8 cellular contexts compared by ENCODE assay signal in the genomic region with DNA sequence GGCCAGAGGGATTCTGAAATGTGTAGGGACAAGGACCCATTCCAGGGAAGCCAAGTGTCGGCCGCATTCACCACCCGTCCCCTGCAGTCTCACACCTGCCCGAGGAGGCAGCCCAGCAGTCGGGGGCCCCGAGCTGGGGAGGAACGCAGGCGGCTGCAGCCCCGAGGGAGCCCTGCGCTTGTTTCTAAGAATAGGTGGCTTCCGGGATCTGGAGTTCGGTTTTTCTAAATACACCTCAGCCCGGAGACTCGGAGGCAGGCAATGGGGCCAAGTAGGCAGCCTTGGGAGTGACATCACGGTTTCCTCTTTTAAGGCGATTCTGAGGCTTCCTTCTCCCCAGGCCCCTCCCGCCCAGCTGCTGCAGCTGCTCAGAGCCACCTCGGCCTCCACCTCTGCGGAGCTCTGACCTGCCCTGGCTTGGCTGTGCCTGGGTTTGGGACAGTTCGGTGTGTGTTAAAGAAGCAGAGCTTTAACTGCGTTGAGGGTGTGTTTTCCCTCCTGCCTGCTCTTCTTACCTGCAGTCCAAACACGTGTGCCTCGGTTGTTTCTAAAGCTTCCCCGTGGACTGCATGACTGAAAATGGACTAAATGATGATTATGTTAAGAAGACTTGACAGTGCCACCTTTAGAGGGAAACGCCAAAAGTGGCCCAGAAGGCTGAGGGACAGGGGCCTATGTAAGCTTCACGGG.
DNase-seq lines count a peak whose midpoint lies in the region; ATAC-seq and TF ChIP-seq lines count a peak whose summit lies in the region.

No MANE protein-coding gene starts in this region.

- peak overlapping the region; percentile 27 for H3K27ac ChIP-seq in duodenal mucosa (ENCODE audit: low read depth, low read length)

- H3K36me3 ChIP-seq in duodenal mucosa (ENCODE audit: control insufficient read depth in 1 of 2, insufficient read depth in 2 of 2, low read length in 2 of 2), result no peaks in the 10 kb centered on the region

- CTCF ChIA-PET in AG04449 (lab: Yijun Ruan, JAX), result interaction anchor here (1.0 to 2.9 kb wide), 5 partner anchors 8 to 154 kb away, joined by 3 to 12 read pairs (median 4); no protein-coding TSS in a partner anchor

- ATAC-seq in GM19397 (IDR thresholded peaks at IDR 0.05; ENCODE audit: unreplicated experiment), result peak; percentile 96
- peak; percentile 94 for ATAC-seq in HG03457 (IDR thresholded peaks at IDR 0.05; ENCODE audit: unreplicated experiment)
- ATAC-seq in omental fat pad (ENCODE audit: low FRiP score), result peak; percentile 34

- peaks cover 8 to 13% of the 10 kb centered on the region in 2 donors for H3K4me1 ChIP-seq in duodenal mucosa (ENCODE audit: control insufficient read depth in 1 of 2, insufficient read depth in 2 of 2, low read length in 2 of 2)

- no peaks in the 10 kb centered on the region for H3K27me3 ChIP-seq in duodenal mucosa (ENCODE audit: control insufficient read depth in 1 of 2, insufficient read depth in 2 of 2, low read length in 2 of 2)

- DNase-seq in AG04449 (ENCODE audit: low read depth, low spot score), result no peak
- no peak for DNase-seq in omental fat pad (ENCODE audit: low spot score)
- DNase-seq in inferior parietal cortex (ENCODE audit: extremely low spot score), result no peak
- no peak for DNase-seq in superior temporal gyrus (ENCODE audit: extremely low spot score)
- no peak for DNase-seq in cerebellum (ENCODE audit: low spot score)

- POLR2A ChIA-PET in AG04449 (lab: Yijun Ruan, JAX), result interaction anchor here (1.6 kb wide), 1 partner anchor 7 kb away, joined by 7 read pairs; no protein-coding TSS in a partner anchor

- H3K9me3 ChIP-seq in duodenal mucosa (ENCODE audit: control insufficient read depth in 1 of 2, low read length in 2 of 2), result no peaks in the 10 kb centered on the region

- peak overlapping the region in 1 of 2 donors; percentile 32 for H3K9ac ChIP-seq in duodenal mucosa (ENCODE audit: low read depth in 1 of 2, low read length in 2 of 2)

- H3K4me3 ChIP-seq in AG04449 (ENCODE audit: low read depth, low read length) (peak overlapping the region; percentile 25), duodenal mucosa (ENCODE audit: low read depth in 1 of 2, low read length in 2 of 2) (peak overlapping the region in 1 of 2 donors; percentile 16)

- no peak for TF ChIP-seq CTCF in AG04449 (IDR thresholded peaks at IDR 0.05; ENCODE audit: insufficient read depth, low read length, missing control alignments)
- TF ChIP-seq CTCF in omental fat pad (IDR thresholded peaks at IDR 0.05), result no peak

Comparison
In these comparisons a context has a peak if more than half of its experiments do, and no peak if none do; other contexts are left out.
1. ATAC-seq: peak in every context shown above with its lines; median percentile 96 in GM19397; 94 in HG03457; 34 in omental fat pad.